Comparison of ENCODE assay signal across 21 cellular contexts in the genomic region with DNA sequence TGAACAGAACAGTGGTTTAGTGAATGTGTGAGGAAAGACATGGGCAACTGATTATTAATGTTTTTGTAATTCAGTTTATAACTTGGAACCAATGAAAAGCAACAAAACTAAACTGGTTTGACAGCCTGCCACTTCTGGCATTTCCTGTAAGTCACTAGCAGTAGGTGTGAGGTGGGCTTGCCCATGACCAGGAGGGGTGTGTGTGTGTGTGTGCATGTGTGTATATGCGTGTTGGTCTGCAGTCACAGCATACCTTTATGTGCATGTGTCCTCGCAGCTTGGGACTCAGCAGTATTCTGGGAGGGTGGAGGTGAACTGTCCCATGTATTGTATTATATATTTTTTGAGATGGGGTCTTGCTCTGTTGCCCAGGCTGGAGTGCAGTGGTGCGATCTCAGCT.
"Had no signal": no experiment of that assay in that cellular context is flagged by ENCODE, and none has a peak within 500 bp of the region (broad histone marks: within the 10 kb centered on the region; RNA-seq: fewer than 3 reads in every experiment).

No MANE protein-coding gene starts in this region.

- H3K4me3 ChIP-seq: cardiac muscle cell, heart left ventricle, mucosa of descending colon, psoas muscle, spleen had no signal

- ATAC-seq: activated CD8-positive, alpha-beta T cell treated with anti-CD3 and anti-CD28 coated beads for 36 hours; heart left ventricle; mucosa of descending colon; naive thymus-derived CD8-positive, alpha-beta T cell; psoas muscle; sciatic nerve; SK-N-SH treated with all-trans-retinoic acid at 6 μM for 48 hours had no signal

- DNase-seq: activated CD4-positive, CD25-positive, alpha-beta regulatory T cell treated with anti-CD3 and anti-CD28 coated beads, Interleukin-2, amount 50 U/mL, for 72 hours; activated CD8-positive, alpha-beta memory T cell treated with anti-CD3 and anti-CD28 coated beads, Interleukin-2, amount 50 U/mL, for 4 hours; activated CD8-positive, alpha-beta T cell treated with anti-CD3 and anti-CD28 coated beads for 36 hours; activated effector memory CD4-positive, alpha-beta T cell treated with Interleukin-2 at 50 U/mL for 16 hours; anterior cingulate cortex; heart left ventricle; mucosa of descending colon; naive thymus-derived CD8-positive, alpha-beta T cell; psoas muscle; spleen; stimulated activated CD4-positive, alpha-beta T cell treated with anti-CD3 and anti-CD28 coated beads, Interleukin-1b, Interleukin-23, amount 100 ng/mL, for 48 hours; stimulated activated naive CD4-positive, alpha-beta T cell treated with Interleukin-2 at 50 U/mL for 16 hours had no signal

- H3K27me3 Mint-ChIP-seq: activated CD8-positive, alpha-beta T cell treated with anti-CD3 and anti-CD28 coated beads for 36 hours; activated naive CD8-positive, alpha-beta T cell; naive thymus-derived CD8-positive, alpha-beta T cell; type B pancreatic cell had no signal

- H3K27ac Mint-ChIP-seq: activated CD8-positive, alpha-beta T cell treated with anti-CD3 and anti-CD28 coated beads for 36 hours; activated naive CD8-positive, alpha-beta T cell; type B pancreatic cell had no signal

- H3K4me1 ChIP-seq: psoas muscle had no signal

- H3K4me3 Mint-ChIP-seq: activated CD8-positive, alpha-beta T cell treated with anti-CD3 and anti-CD28 coated beads for 36 hours; activated naive CD8-positive, alpha-beta T cell; naive thymus-derived CD8-positive, alpha-beta T cell; type B pancreatic cell had no signal

- FAIRE-seq: colon, endothelial cell of umbilical vein, frontal cortex, islet of Langerhans had no signal

- H3K27ac ChIP-seq: cardiac muscle cell, heart left ventricle, psoas muscle, spleen had no signal

- H3K27me3 ChIP-seq: cardiac muscle cell, heart left ventricle, spleen had no signal

- H3K9me3 ChIP-seq: heart left ventricle, mucosa of descending colon, psoas muscle, spleen had no signal

- H3K9me3 Mint-ChIP-seq: activated CD8-positive, alpha-beta T cell treated with anti-CD3 and anti-CD28 coated beads for 36 hours; naive thymus-derived CD8-positive, alpha-beta T cell; type B pancreatic cell had no signal
